ENCODE assay signal across 24 cellular contexts in genomic region chr2:141723834-141724233, GRCh38.
"Had no signal": no experiment of that assay in that cellular context is flagged by ENCODE, and none has a peak within 500 bp of the region (broad histone marks: within the 10 kb centered on the region; RNA-seq: fewer than 3 reads in every experiment).

No MANE protein-coding gene starts in this region.

- H3K4me3 ChIP-seq: coronary artery, dorsolateral prefrontal cortex, esophagus muscularis mucosa, gastroesophageal sphincter, heart left ventricle, hepatocyte, left ventricle myocardium inferior, lower lobe of right lung, mucosa of descending colon had no signal

- H3K27ac ChIP-seq: coronary artery, dorsolateral prefrontal cortex, esophagus muscularis mucosa, foreskin keratinocyte, gastroesophageal sphincter, heart left ventricle, hepatocyte, left ventricle myocardium inferior, lower lobe of right lung had no signal

- H3K9me3 ChIP-seq: esophagus muscularis mucosa, gastroesophageal sphincter, heart left ventricle, left ventricle myocardium inferior, lower lobe of right lung, mucosa of descending colon had no signal

- H3K79me2 ChIP-seq: hepatocyte had no signal

- H3K4me1 ChIP-seq: esophagus muscularis mucosa, foreskin keratinocyte, gastroesophageal sphincter, heart left ventricle, left ventricle myocardium inferior, lower lobe of right lung had no signal

- H3K4me2 ChIP-seq: hepatocyte had no signal

- FAIRE-seq: colon, endothelial cell of umbilical vein, frontal cortex, kidney had no signal

- H2AFZ ChIP-seq: hepatocyte had no signal

- DNase-seq: dermis blood vessel endothelial cell; dorsolateral prefrontal cortex; effector CD4-positive, alpha-beta T cell; effector memory CD4-positive, alpha-beta T cell; foreskin keratinocyte; heart left ventricle; hypothalamus; immature natural killer cell; islet precursor cell; kidney; kidney glomerular epithelial cell; left colon; left ventricle myocardium inferior; lower lobe of right lung; mesenchymal stem cell; mucosa of descending colon; naive B cell had no signal

- H3K36me3 ChIP-seq: esophagus muscularis mucosa, gastroesophageal sphincter, heart left ventricle, left ventricle myocardium inferior, lower lobe of right lung had no signal

- ATAC-seq: foreskin keratinocyte, gastroesophageal sphincter, heart left ventricle, left colon, lower lobe of right lung, mucosa of descending colon had no signal

- H3K27me3 ChIP-seq: dorsolateral prefrontal cortex, esophagus muscularis mucosa, foreskin keratinocyte, gastroesophageal sphincter, heart left ventricle, hepatocyte had no signal
